7 cellular contexts compared by ENCODE assay signal in the genomic region with DNA sequence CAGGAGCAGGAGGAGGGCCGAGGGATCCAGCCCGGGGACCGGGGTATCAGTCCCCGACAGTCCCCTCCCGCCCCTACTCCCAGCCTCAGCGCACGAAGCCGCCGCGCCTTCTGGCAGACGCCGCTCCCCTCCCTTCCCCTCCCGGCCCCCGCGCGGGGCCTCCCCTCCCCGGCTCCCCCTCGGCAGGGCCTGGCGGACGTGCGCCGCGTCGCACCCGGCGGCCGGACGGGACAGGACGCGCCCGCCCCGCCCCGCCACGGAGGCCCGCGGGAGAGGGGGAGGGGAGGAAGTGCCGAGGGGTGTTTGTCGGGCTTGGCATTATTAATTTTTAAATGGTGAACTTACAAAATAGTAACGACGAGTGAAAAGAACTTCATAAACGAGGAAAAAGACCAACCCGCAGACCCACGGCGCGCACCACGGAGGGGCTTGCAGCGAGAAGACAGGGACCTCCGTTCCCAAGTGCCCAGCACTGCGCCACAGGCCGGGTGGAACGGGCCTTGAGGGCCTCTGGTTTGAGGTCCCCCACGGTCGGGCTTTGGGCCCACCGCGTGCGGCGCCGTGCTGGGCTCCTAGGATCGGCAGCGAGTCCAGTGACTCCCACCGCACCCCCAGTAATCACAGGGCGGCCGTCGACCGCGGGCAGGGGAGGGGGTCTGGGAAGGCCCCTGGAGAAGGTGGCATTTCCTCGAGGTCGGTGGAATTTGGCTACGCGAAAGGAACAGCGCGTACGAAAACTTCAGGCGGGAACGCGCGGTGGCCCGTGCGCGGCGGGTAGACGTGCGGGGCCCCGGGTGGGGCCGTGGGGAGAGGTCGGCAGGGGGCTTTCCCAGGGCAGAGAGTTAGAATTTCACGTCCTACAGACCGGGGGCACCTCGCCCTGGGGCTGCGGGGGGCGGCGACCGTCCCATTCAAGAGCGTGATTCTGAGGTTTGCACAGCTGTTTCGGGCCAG. TPM values are rescaled to one million over a fixed set of nuclear protein-coding genes. Genes with fewer than 3 reads are reported as not detected.
A peak's percentile ranks its signal among the peaks of the same experiment; 100 is the strongest.
DNase-seq lines count a peak whose midpoint lies in the region; ATAC-seq and TF ChIP-seq lines count a peak whose summit lies in the region.

No MANE protein-coding gene starts in this region.

- peak; percentile 88 for DNase-seq in GM12865 (ENCODE audit: low read depth)
- DNase-seq in HFF-Myc (ENCODE audit: extremely low read depth, low read depth) = no peak
- DNase-seq in NCI-H2171 (lab: John Stamatoyannopoulos, UW) = peak; percentile 42
- peak; percentile 87 for DNase-seq in activated CD8-positive, alpha-beta memory T cell treated with anti-CD3 and anti-CD28 coated beads, Interleukin-2, amount 10 ng/mL, durations not matched to agents 7 days and 5 days
- peak; percentile 83 for DNase-seq in epithelial cell of esophagus (ENCODE audit: low read depth)
- DNase-seq in midbrain (lab: John Stamatoyannopoulos, UW) = peak; percentile 79
- peak; percentile 83 for DNase-seq in stimulated activated naive CD8-positive, alpha-beta T cell treated with anti-CD3 and anti-CD28 coated beads, Interleukin-15, Interleukin-2, amounts not matched to agents 100 U/mL and 50 U/mL, for 24 hours

- TF ChIP-seq CTCF in GM12865 (IDR thresholded peaks at IDR 0.05; ENCODE audit: insufficient read depth, low read depth, low read length, missing control alignments) (no peak), HFF-Myc (IDR thresholded peaks at IDR 0.05; ENCODE audit: low read depth, low read length, missing control alignments) (no peak), epithelial cell of esophagus (IDR thresholded peaks at IDR 0.05; ENCODE audit: insufficient read depth, low read depth, low read length, missing control alignments) (no peak)

- peak; percentile 16 for ATAC-seq in activated CD8-positive, alpha-beta memory T cell treated with anti-CD3 and anti-CD28 coated beads, Interleukin-2, amount 10 ng/mL, durations not matched to agents 7 days and 5 days
- ATAC-seq in stimulated activated naive CD8-positive, alpha-beta T cell treated with anti-CD3 and anti-CD28 coated beads, Interleukin-15, Interleukin-2, amounts not matched to agents 100 U/mL and 50 U/mL, for 24 hours = peak; percentile 16

- no peaks in the 10 kb centered on the region for H3K9me3 Mint-ChIP-seq in activated CD8-positive, alpha-beta memory T cell treated with anti-CD3 and anti-CD28 coated beads, Interleukin-2, amount 10 ng/mL, durations not matched to agents 7 days and 5 days (ENCODE audit: low read depth)

- H3K27ac Mint-ChIP-seq in activated CD8-positive, alpha-beta memory T cell treated with anti-CD3 and anti-CD28 coated beads, Interleukin-2, amount 10 ng/mL, durations not matched to agents 7 days and 5 days = peak overlapping the region; percentile 94

- peak overlapping the region; percentile 87 for H3K4me3 Mint-ChIP-seq in activated CD8-positive, alpha-beta memory T cell treated with anti-CD3 and anti-CD28 coated beads, Interleukin-2, amount 10 ng/mL, durations not matched to agents 7 days and 5 days

- H3K36me3 Mint-ChIP-seq in activated CD8-positive, alpha-beta memory T cell treated with anti-CD3 and anti-CD28 coated beads, Interleukin-2, amount 10 ng/mL, durations not matched to agents 7 days and 5 days = peaks cover 11% of the 10 kb centered on the region

- H3K27me3 Mint-ChIP-seq in activated CD8-positive, alpha-beta memory T cell treated with anti-CD3 and anti-CD28 coated beads, Interleukin-2, amount 10 ng/mL, durations not matched to agents 7 days and 5 days = no peaks in the 10 kb centered on the region

- CTCF ChIA-PET in activated CD8-positive, alpha-beta memory T cell treated with anti-CD3 and anti-CD28 coated beads, Interleukin-2, amount 10 ng/mL, durations not matched to agents 7 days and 5 days (lab: Charles Lee) = interaction anchor here (3.6 kb wide), 1 partner anchor 113 kb away, joined by 32 read pairs; no protein-coding TSS in a partner anchor

- peaks cover 54% of the 10 kb centered on the region for H3K4me1 Mint-ChIP-seq in activated CD8-positive, alpha-beta memory T cell treated with anti-CD3 and anti-CD28 coated beads, Interleukin-2, amount 10 ng/mL, durations not matched to agents 7 days and 5 days

- H3K4me3 ChIP-seq in GM12865 (ENCODE audit: low read depth, low read length) (peak overlapping the region; percentile 91), HFF-Myc (replicated peaks; ENCODE audit: low read depth, low read length) (peak overlapping the region; percentile 62), epithelial cell of esophagus (ENCODE audit: low read length) (peak overlapping the region; percentile 86)

RNA-seq across cellular contexts. Expression of a gene that starts 1.0 kb away (rescaled TPM):
- 100 to 1,000 TPM; 149 to 152 TPM for total RNA-seq in activated CD8-positive, alpha-beta memory T cell treated with anti-CD3 and anti-CD28 coated beads, Interleukin-2, amount 10 ng/mL, durations not matched to agents 7 days and 5 days

RNA-seq across cellular contexts. Expression of a gene that starts 16.6 kb away (rescaled TPM):
- under 1 TPM; 0.18 to 0.35 TPM for total RNA-seq in activated CD8-positive, alpha-beta memory T cell treated with anti-CD3 and anti-CD28 coated beads, Interleukin-2, amount 10 ng/mL, durations not matched to agents 7 days and 5 days

RNA-seq across cellular contexts. Expression of a gene that starts 20.2 kb away (rescaled TPM):
- total RNA-seq in activated CD8-positive, alpha-beta memory T cell treated with anti-CD3 and anti-CD28 coated beads, Interleukin-2, amount 10 ng/mL, durations not matched to agents 7 days and 5 days = under 1 TPM in 1 of 2 experiments, not detected in 1; 0.73 TPM

RNA-seq across cellular contexts. Expression of a gene that starts 42.1 kb away (rescaled TPM):
- total RNA-seq in activated CD8-positive, alpha-beta memory T cell treated with anti-CD3 and anti-CD28 coated beads, Interleukin-2, amount 10 ng/mL, durations not matched to agents 7 days and 5 days = not detected
